ENCODE assay signal across 32 cellular contexts in the genomic region with DNA sequence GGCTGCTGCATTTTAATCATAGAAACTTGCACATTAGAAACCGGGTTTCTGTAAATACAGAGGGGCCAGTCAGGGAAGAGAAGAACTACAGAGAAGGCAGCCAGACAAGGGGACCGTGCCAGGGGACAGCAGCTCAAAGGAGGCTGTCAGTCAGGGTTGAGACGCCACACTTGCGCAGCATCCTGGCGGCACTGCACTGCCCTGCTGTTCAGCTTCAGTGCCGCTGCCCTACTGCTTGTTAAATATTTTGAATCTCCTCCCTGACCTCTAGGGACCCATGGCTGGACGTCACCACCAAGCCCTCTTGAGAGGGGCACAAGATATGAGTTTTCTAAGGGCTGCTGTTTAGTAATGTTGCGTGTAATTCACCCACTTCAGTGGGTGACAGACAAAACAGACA.
"Had no signal": no experiment of that assay in that cellular context is flagged by ENCODE, and none has a peak within 500 bp of the region (broad histone marks: within the 10 kb centered on the region; RNA-seq: fewer than 3 reads in every experiment).

No MANE protein-coding gene starts in this region.

- DNase-seq: activated CD4-positive, alpha-beta memory T cell treated with anti-CD3 and anti-CD28 coated beads for 36 hours; activated CD4-positive, alpha-beta T cell treated with anti-CD3 and anti-CD28 coated beads for 36 hours; activated CD4-positive, alpha-beta T cell treated with anti-CD3 and anti-CD28 coated beads, Interleukin-2, amount 10 ng/mL, durations not matched to agents 24 days and 14 days; activated CD4-positive, CD25-positive, alpha-beta regulatory T cell; activated CD4-positive, CD25-positive, alpha-beta regulatory T cell treated with anti-CD3 and anti-CD28 coated beads, Interleukin-2, amount 50 U/mL, for 72 hours; activated CD8-positive, alpha-beta memory T cell treated with anti-CD3 and anti-CD28 coated beads, Interleukin-2, amount 10 ng/mL, durations not matched to agents 7 days and 5 days; activated CD8-positive, alpha-beta memory T cell treated with anti-CD3 and anti-CD28 coated beads, Interleukin-2, amount 50 U/mL, for 4 hours; activated CD8-positive, alpha-beta T cell treated with anti-CD3 and anti-CD28 coated beads, Interleukin-2, amount 10 ng/mL, durations not matched to agents 7 days and 5 days; activated effector memory CD4-positive, alpha-beta T cell treated with anti-CD3 and anti-CD28 coated beads, Interleukin-2, amount 50 U/mL, for 16 hours; activated naive CD4-positive, alpha-beta T cell treated with anti-CD3 and anti-CD28 coated beads for 36 hours; activated naive CD8-positive, alpha-beta T cell treated with anti-CD3 and anti-CD28 coated beads for 36 hours; activated naive CD8-positive, alpha-beta T cell treated with anti-CD3 and anti-CD28 coated beads, Interleukin-2, amount 50 U/mL, for 24 hours; activated T-cell treated with anti-CD3 and anti-CD28 coated beads, Interleukin-2, amount 50 U/mL, for 1 hour; activated T-cell treated with anti-CD3 and anti-CD28 coated beads, Interleukin-2, amount 50 U/mL, for 48 hours; adrenal gland; cortex of kidney; dermis blood vessel endothelial cell; effector CD8-positive, alpha-beta T cell; esophagus squamous epithelium; foreskin melanocyte; T-helper 2 cell had no signal

- H3K9me3 Mint-ChIP-seq: activated CD4-positive, alpha-beta memory T cell treated with anti-CD3 and anti-CD28 coated beads for 36 hours; activated CD4-positive, alpha-beta T cell treated with anti-CD3 and anti-CD28 coated beads, Interleukin-2, amount 10 ng/mL, durations not matched to agents 24 days and 14 days; activated naive CD4-positive, alpha-beta T cell treated with anti-CD3 and anti-CD28 coated beads for 36 hours; activated naive CD4-positive, alpha-beta T cell treated with anti-CD3 and anti-CD28 coated beads, Interleukin-2, amount 50 U/mL, for 24 hours; activated naive CD8-positive, alpha-beta T cell treated with anti-CD3 and anti-CD28 coated beads for 36 hours; activated naive CD8-positive, alpha-beta T cell treated with anti-CD3 and anti-CD28 coated beads, Interleukin-2, amount 50 U/mL, for 24 hours; activated T-helper 1 cell treated with anti-CD3 and anti-CD28 coated beads, Interleukin-12 subunit alpha, Interleukin-12 subunit beta, Interleukin-2, Interleukin-4 antibody, amounts not matched to agents 30 ng/mL and 10 ng/mL and 1 ng/mL, durations not matched to agents 14 hours and 24 hours and 36 hours; activated T-helper 2 cell treated with anti-CD3 and anti-CD28 coated beads, Interferon-gamma antibody, Interleukin-2, Interleukin-4, amounts not matched to agents 10 μg/mL and 5 μg/mL and 100 μg/mL, durations not matched to agents 14 hours and 24 hours and 36 hours; central memory CD8-positive, alpha-beta T cell had no signal

- H3K4me3 Mint-ChIP-seq: activated CD4-positive, alpha-beta memory T cell treated with anti-CD3 and anti-CD28 coated beads for 36 hours; activated CD4-positive, alpha-beta T cell treated with anti-CD3 and anti-CD28 coated beads for 36 hours; activated CD4-positive, alpha-beta T cell treated with anti-CD3 and anti-CD28 coated beads, Interleukin-2, amount 10 ng/mL, durations not matched to agents 24 days and 14 days; activated CD8-positive, alpha-beta memory T cell treated with anti-CD3 and anti-CD28 coated beads, Interleukin-2, amount 10 ng/mL, durations not matched to agents 7 days and 5 days; activated CD8-positive, alpha-beta T cell treated with anti-CD3 and anti-CD28 coated beads, Interleukin-2, amount 10 ng/mL, durations not matched to agents 7 days and 5 days; activated naive CD4-positive, alpha-beta T cell treated with anti-CD3 and anti-CD28 coated beads for 36 hours; activated naive CD4-positive, alpha-beta T cell treated with anti-CD3 and anti-CD28 coated beads, Interleukin-2, amount 50 U/mL, for 24 hours; activated naive CD8-positive, alpha-beta T cell treated with anti-CD3 and anti-CD28 coated beads for 36 hours; activated naive CD8-positive, alpha-beta T cell treated with anti-CD3 and anti-CD28 coated beads, Interleukin-2, amount 50 U/mL, for 24 hours; activated T-helper 1 cell treated with anti-CD3 and anti-CD28 coated beads, Interleukin-12 subunit alpha, Interleukin-12 subunit beta, Interleukin-2, Interleukin-4 antibody, amounts not matched to agents 30 ng/mL and 10 ng/mL and 1 ng/mL, durations not matched to agents 14 hours and 24 hours and 36 hours; brain; central memory CD8-positive, alpha-beta T cell had no signal

- H3K4me1 ChIP-seq: adrenal gland, breast epithelium, esophagus squamous epithelium, gastroesophageal sphincter had no signal

- H3K4me3 ChIP-seq: adrenal gland, breast epithelium, cardiac muscle cell, esophagus squamous epithelium, gastroesophageal sphincter had no signal

- H3K27me3 Mint-ChIP-seq: activated CD4-positive, alpha-beta T cell treated with anti-CD3 and anti-CD28 coated beads for 36 hours; activated naive CD4-positive, alpha-beta T cell treated with anti-CD3 and anti-CD28 coated beads, Interleukin-2, amount 50 U/mL, for 24 hours; activated naive CD8-positive, alpha-beta T cell treated with anti-CD3 and anti-CD28 coated beads for 36 hours; activated naive CD8-positive, alpha-beta T cell treated with anti-CD3 and anti-CD28 coated beads, Interleukin-2, amount 50 U/mL, for 24 hours; central memory CD8-positive, alpha-beta T cell had no signal

- ATAC-seq: activated CD4-positive, alpha-beta T cell treated with anti-CD3 and anti-CD28 coated beads for 36 hours; activated CD8-positive, alpha-beta memory T cell treated with anti-CD3 and anti-CD28 coated beads, Interleukin-2, amount 10 ng/mL, durations not matched to agents 7 days and 5 days; activated CD8-positive, alpha-beta T cell treated with anti-CD3 and anti-CD28 coated beads, Interleukin-2, amount 10 ng/mL, durations not matched to agents 7 days and 5 days; activated naive CD8-positive, alpha-beta T cell treated with anti-CD3 and anti-CD28 coated beads, Interleukin-2, amount 50 U/mL, for 24 hours; gastroesophageal sphincter had no signal

- H3K4me1 Mint-ChIP-seq: activated CD4-positive, alpha-beta T cell treated with anti-CD3 and anti-CD28 coated beads for 36 hours; activated CD4-positive, alpha-beta T cell treated with anti-CD3 and anti-CD28 coated beads, Interleukin-2, amount 10 ng/mL, durations not matched to agents 24 days and 14 days; activated CD8-positive, alpha-beta memory T cell treated with anti-CD3 and anti-CD28 coated beads, Interleukin-2, amount 10 ng/mL, durations not matched to agents 7 days and 5 days; activated naive CD4-positive, alpha-beta T cell treated with anti-CD3 and anti-CD28 coated beads, Interleukin-2, amount 50 U/mL, for 24 hours; activated naive CD8-positive, alpha-beta T cell treated with anti-CD3 and anti-CD28 coated beads for 36 hours; activated naive CD8-positive, alpha-beta T cell treated with anti-CD3 and anti-CD28 coated beads, Interleukin-2, amount 50 U/mL, for 24 hours; central memory CD8-positive, alpha-beta T cell had no signal

- H3K27ac Mint-ChIP-seq: activated CD4-positive, alpha-beta memory T cell treated with anti-CD3 and anti-CD28 coated beads for 36 hours; activated CD4-positive, alpha-beta T cell treated with anti-CD3 and anti-CD28 coated beads for 36 hours; activated CD4-positive, alpha-beta T cell treated with anti-CD3 and anti-CD28 coated beads, Interleukin-2, amount 10 ng/mL, durations not matched to agents 24 days and 14 days; activated CD8-positive, alpha-beta memory T cell treated with anti-CD3 and anti-CD28 coated beads, Interleukin-2, amount 10 ng/mL, durations not matched to agents 7 days and 5 days; activated CD8-positive, alpha-beta T cell treated with anti-CD3 and anti-CD28 coated beads, Interleukin-2, amount 10 ng/mL, durations not matched to agents 7 days and 5 days; activated naive CD4-positive, alpha-beta T cell treated with anti-CD3 and anti-CD28 coated beads for 36 hours; activated naive CD4-positive, alpha-beta T cell treated with anti-CD3 and anti-CD28 coated beads, Interleukin-2, amount 50 U/mL, for 24 hours; activated naive CD8-positive, alpha-beta T cell treated with anti-CD3 and anti-CD28 coated beads for 36 hours; activated naive CD8-positive, alpha-beta T cell treated with anti-CD3 and anti-CD28 coated beads, Interleukin-2, amount 50 U/mL, for 24 hours; activated T-helper 1 cell treated with anti-CD3 and anti-CD28 coated beads, Interleukin-12 subunit alpha, Interleukin-12 subunit beta, Interleukin-2, Interleukin-4 antibody, amounts not matched to agents 30 ng/mL and 10 ng/mL and 1 ng/mL, durations not matched to agents 14 hours and 24 hours and 36 hours; activated T-helper 2 cell treated with anti-CD3 and anti-CD28 coated beads, Interferon-gamma antibody, Interleukin-2, Interleukin-4, amounts not matched to agents 10 μg/mL and 5 μg/mL and 100 μg/mL, durations not matched to agents 14 hours and 24 hours and 36 hours had no signal

- H3K9me3 ChIP-seq: adrenal gland, breast epithelium, esophagus squamous epithelium, gastroesophageal sphincter had no signal

- FAIRE-seq: endometrium, endothelial cell of umbilical vein had no signal

- H3K36me3 Mint-ChIP-seq: activated CD4-positive, alpha-beta memory T cell treated with anti-CD3 and anti-CD28 coated beads for 36 hours; activated CD8-positive, alpha-beta memory T cell treated with anti-CD3 and anti-CD28 coated beads, Interleukin-2, amount 10 ng/mL, durations not matched to agents 7 days and 5 days; activated naive CD4-positive, alpha-beta T cell treated with anti-CD3 and anti-CD28 coated beads, Interleukin-2, amount 50 U/mL, for 24 hours; activated naive CD8-positive, alpha-beta T cell treated with anti-CD3 and anti-CD28 coated beads for 36 hours; brain had no signal

- H3K27me3 ChIP-seq: adrenal gland, breast epithelium had no signal

- H3K27ac ChIP-seq: adrenal gland, breast epithelium, cardiac muscle cell, epithelial cell of prostate, esophagus squamous epithelium, gastroesophageal sphincter had no signal

- H3K36me3 ChIP-seq: adrenal gland, breast epithelium, cardiac muscle cell, esophagus squamous epithelium, gastroesophageal sphincter had no signal
